40 cellular contexts compared by ENCODE assay signal in genomic region chr1:16413191-16413590, GRCh38. TPM values are rescaled to one million over a fixed set of nuclear protein-coding genes. Genes with fewer than 3 reads are reported as not detected.
"Had no signal": no experiment of that assay in that cellular context is flagged by ENCODE, and none has a peak within 500 bp of the region (broad histone marks: within the 10 kb centered on the region; RNA-seq: fewer than 3 reads in every experiment).

No MANE protein-coding gene starts in this region.

- H3K4me1 Mint-ChIP-seq: activated CD4-positive, alpha-beta T cell treated with anti-CD3 and anti-CD28 coated beads for 36 hours; activated T-helper 17 cell treated with anti-CD3 and anti-CD28 coated beads, Interleukin-2, amount 50 U/mL, for 72 hours had no signal

- H3K27me3 Mint-ChIP-seq: activated CD4-positive, alpha-beta memory T cell treated with anti-CD3 and anti-CD28 coated beads for 36 hours; activated CD4-positive, alpha-beta T cell treated with anti-CD3 and anti-CD28 coated beads for 36 hours; activated CD8-positive, alpha-beta T cell treated with anti-CD3 and anti-CD28 coated beads for 36 hours; activated naive CD8-positive, alpha-beta T cell treated with anti-CD3 and anti-CD28 coated beads for 36 hours; activated T-helper 17 cell treated with anti-CD3 and anti-CD28 coated beads, Interleukin-2, amount 50 U/mL, for 72 hours had no signal

- H3K27ac Mint-ChIP-seq: activated CD4-positive, alpha-beta memory T cell treated with anti-CD3 and anti-CD28 coated beads for 36 hours; activated CD4-positive, alpha-beta T cell treated with anti-CD3 and anti-CD28 coated beads for 36 hours; activated CD8-positive, alpha-beta T cell treated with anti-CD3 and anti-CD28 coated beads for 36 hours; activated naive CD4-positive, alpha-beta T cell treated with anti-CD3 and anti-CD28 coated beads for 36 hours; activated naive CD4-positive, alpha-beta T cell treated with anti-CD3 and anti-CD28 coated beads, Interleukin-2, amount 50 U/mL, for 72 hours; activated naive CD8-positive, alpha-beta T cell treated with anti-CD3 and anti-CD28 coated beads for 36 hours; activated T-cell treated with anti-CD3 and anti-CD28 coated beads, Interleukin-2, amount 50 U/mL, for 72 hours; activated T-helper 1 cell treated with anti-CD3 and anti-CD28 coated beads, Interleukin-12 subunit alpha, Interleukin-12 subunit beta, Interleukin-2, Interleukin-4 antibody, amounts not matched to agents 30 ng/mL and 10 ng/mL and 1 ng/mL, durations not matched to agents 14 hours and 24 hours and 36 hours; activated T-helper 17 cell treated with anti-CD3 and anti-CD28 coated beads, Interleukin-2, amount 50 U/mL, for 72 hours; T-helper 1 cell treated with Interleukin-12 subunit alpha and Interleukin-12 subunit beta and Interleukin-4 antibody, amounts not matched to agents 30 μg/mL and 1 μg/mL, for 36 hours; T-helper 2 cell treated with Interferon-gamma antibody and Interleukin-4, amounts not matched to agents 5 μg/mL and 100 μg/mL, for 36 hours; WTC11 had no signal

- H3K9me3 Mint-ChIP-seq: activated CD4-positive, alpha-beta memory T cell treated with anti-CD3 and anti-CD28 coated beads for 36 hours; activated CD8-positive, alpha-beta T cell treated with anti-CD3 and anti-CD28 coated beads for 36 hours; activated naive CD4-positive, alpha-beta T cell treated with anti-CD3 and anti-CD28 coated beads for 36 hours; activated naive CD4-positive, alpha-beta T cell treated with anti-CD3 and anti-CD28 coated beads, Interleukin-2, amount 50 U/mL, for 72 hours; activated naive CD8-positive, alpha-beta T cell treated with anti-CD3 and anti-CD28 coated beads for 36 hours; activated T-cell treated with anti-CD3 and anti-CD28 coated beads, Interleukin-2, amount 50 U/mL, for 4 hours; activated T-cell treated with anti-CD3 and anti-CD28 coated beads, Interleukin-2, amount 50 U/mL, for 72 hours; activated T-helper 1 cell treated with anti-CD3 and anti-CD28 coated beads, Interleukin-12 subunit alpha, Interleukin-12 subunit beta, Interleukin-2, Interleukin-4 antibody, amounts not matched to agents 30 ng/mL and 10 ng/mL and 1 ng/mL, durations not matched to agents 14 hours and 24 hours and 36 hours; activated T-helper 17 cell treated with anti-CD3 and anti-CD28 coated beads, Interleukin-2, amount 50 U/mL, for 72 hours; T-helper 1 cell treated with Interleukin-12 subunit alpha and Interleukin-12 subunit beta and Interleukin-4 antibody, amounts not matched to agents 30 μg/mL and 1 μg/mL, for 36 hours; T-helper 2 cell treated with Interferon-gamma antibody and Interleukin-4, amounts not matched to agents 5 μg/mL and 100 μg/mL, for 36 hours; WTC11 had no signal

- H3K36me3 Mint-ChIP-seq: activated CD4-positive, alpha-beta memory T cell treated with anti-CD3 and anti-CD28 coated beads for 36 hours; activated naive CD4-positive, alpha-beta T cell treated with anti-CD3 and anti-CD28 coated beads, Interleukin-2, amount 50 U/mL, for 72 hours; activated naive CD8-positive, alpha-beta T cell treated with anti-CD3 and anti-CD28 coated beads for 36 hours; WTC11 had no signal

- H3K4me3 Mint-ChIP-seq: activated CD4-positive, alpha-beta memory T cell treated with anti-CD3 and anti-CD28 coated beads for 36 hours; activated CD4-positive, alpha-beta T cell treated with anti-CD3 and anti-CD28 coated beads for 36 hours; activated CD8-positive, alpha-beta T cell treated with anti-CD3 and anti-CD28 coated beads for 36 hours; activated naive CD4-positive, alpha-beta T cell treated with anti-CD3 and anti-CD28 coated beads for 36 hours; activated naive CD8-positive, alpha-beta T cell treated with anti-CD3 and anti-CD28 coated beads for 36 hours; activated T-cell treated with anti-CD3 and anti-CD28 coated beads, Interleukin-2, amount 50 U/mL, for 4 hours; activated T-cell treated with anti-CD3 and anti-CD28 coated beads, Interleukin-2, amount 50 U/mL, for 72 hours; activated T-helper 1 cell treated with anti-CD3 and anti-CD28 coated beads, Interleukin-12 subunit alpha, Interleukin-12 subunit beta, Interleukin-2, Interleukin-4 antibody, amounts not matched to agents 30 ng/mL and 10 ng/mL and 1 ng/mL, durations not matched to agents 14 hours and 24 hours and 36 hours; activated T-helper 17 cell treated with anti-CD3 and anti-CD28 coated beads, Interleukin-2, amount 50 U/mL, for 72 hours; T-helper 1 cell treated with Interleukin-12 subunit alpha and Interleukin-12 subunit beta and Interleukin-4 antibody, amounts not matched to agents 30 μg/mL and 1 μg/mL, for 36 hours; T-helper 2 cell treated with Interferon-gamma antibody and Interleukin-4, amounts not matched to agents 5 μg/mL and 100 μg/mL, for 36 hours; WTC11 had no signal

- ATAC-seq: activated CD4-positive, alpha-beta T cell treated with anti-CD3 and anti-CD28 coated beads for 36 hours; activated CD4-positive, CD25-positive, alpha-beta regulatory T cell treated with anti-CD3 and anti-CD28 coated beads, Interleukin-2, amount 50 U/mL, for 24 hours; activated CD8-positive, alpha-beta T cell treated with anti-CD3 and anti-CD28 coated beads for 36 hours; activated naive CD4-positive, alpha-beta T cell treated with anti-CD3 and anti-CD28 coated beads, Interleukin-2, amount 50 U/mL, for 72 hours; activated T-cell treated with anti-CD3 and anti-CD28 coated beads, Interleukin-2, amount 50 U/mL, for 4 hours; activated T-cell treated with anti-CD3 and anti-CD28 coated beads, Interleukin-2, amount 50 U/mL, for 72 hours; activated T-helper 17 cell treated with anti-CD3 and anti-CD28 coated beads, Interleukin-2, amount 50 U/mL, for 72 hours; body of pancreas; WTC11 had no signal

- DNase-seq: activated CD4-positive, alpha-beta memory T cell treated with anti-CD3 and anti-CD28 coated beads for 36 hours; activated CD4-positive, alpha-beta T cell treated with anti-CD3 and anti-CD28 coated beads for 1 hour; activated CD4-positive, alpha-beta T cell treated with anti-CD3 and anti-CD28 coated beads for 36 hours; activated CD4-positive, alpha-beta T cell treated with anti-CD3 and anti-CD28 coated beads for 48 hours; activated CD4-positive, alpha-beta T cell treated with anti-CD3 and anti-CD28 coated beads, Interleukin-2, amount 50 U/mL, for 1 hour; activated CD4-positive, alpha-beta T cell treated with anti-CD3 and anti-CD28 coated beads, Interleukin-2, amount 50 U/mL, for 4 hours; activated CD4-positive, CD25-positive, alpha-beta regulatory T cell; activated CD8-positive, alpha-beta memory T cell treated with anti-CD3 and anti-CD28 coated beads, Interleukin-2, amount 50 U/mL, for 4 hours; activated CD8-positive, alpha-beta T cell treated with anti-CD3 and anti-CD28 coated beads for 36 hours; activated effector memory CD4-positive, alpha-beta T cell treated with anti-CD3 and anti-CD28 coated beads, Interleukin-2, amount 50 U/mL, for 16 hours; activated gamma-delta T cell treated with Interleukin-2 at 50 U/mL for 16 hours; activated naive CD4-positive, alpha-beta T cell; activated naive CD4-positive, alpha-beta T cell treated with anti-CD3 and anti-CD28 coated beads for 36 hours; activated naive CD4-positive, alpha-beta T cell treated with anti-CD3 and anti-CD28 coated beads, Interleukin-2, amount 50 U/mL, for 16 hours; activated naive CD8-positive, alpha-beta T cell treated with anti-CD3 and anti-CD28 coated beads for 36 hours; activated T-cell treated with anti-CD3 and anti-CD28 coated beads for 4 hours; activated T-cell treated with anti-CD3 and anti-CD28 coated beads, Interleukin-2, amount 50 U/mL, for 1 hour; activated T-cell treated with anti-CD3 and anti-CD28 coated beads, Interleukin-2, amount 50 U/mL, for 4 hours; activated T-cell treated with anti-CD3 and anti-CD28 coated beads, Interleukin-2, amount 50 U/mL, for 72 hours; adrenal gland; amniotic stem cell; aorta; body of pancreas; brain microvascular endothelial cell; central memory CD4-positive, alpha-beta T cell; T-helper 2 cell; T-helper 9 cell; WERI-Rb-1 had no signal

RNA-seq across cellular contexts. Expression of gene SPATA21, which starts 24.0 kb away (rescaled TPM):
- total RNA-seq: activated CD4-positive, alpha-beta memory T cell treated with anti-CD3 and anti-CD28 coated beads for 36 hours; activated CD4-positive, alpha-beta T cell treated with anti-CD3 and anti-CD28 coated beads for 36 hours; activated CD8-positive, alpha-beta memory T cell treated with anti-CD3 and anti-CD28 coated beads for 36 hours; activated CD8-positive, alpha-beta T cell treated with anti-CD3 and anti-CD28 coated beads for 36 hours; activated naive CD4-positive, alpha-beta T cell treated with anti-CD3 and anti-CD28 coated beads for 36 hours; activated naive CD4-positive, alpha-beta T cell treated with anti-CD3 and anti-CD28 coated beads, Interleukin-2, amount 50 U/mL, for 72 hours; activated naive CD8-positive, alpha-beta T cell treated with anti-CD3 and anti-CD28 coated beads for 36 hours; activated T-cell treated with anti-CD3 and anti-CD28 coated beads, Interleukin-2, amount 50 U/mL, for 4 hours; activated T-cell treated with anti-CD3 and anti-CD28 coated beads, Interleukin-2, amount 50 U/mL, for 72 hours; activated T-helper 1 cell treated with anti-CD3 and anti-CD28 coated beads, Interleukin-12 subunit alpha, Interleukin-12 subunit beta, Interleukin-2, Interleukin-4 antibody, amounts not matched to agents 30 ng/mL and 10 ng/mL and 1 ng/mL, durations not matched to agents 14 hours and 24 hours and 36 hours; adrenal gland; aorta; astrocyte; body of pancreas; breast epithelium; cardiac septum; cerebellum; WTC11 had no signal
